ENCODE assay signal across 19 cellular contexts in the genomic region with DNA sequence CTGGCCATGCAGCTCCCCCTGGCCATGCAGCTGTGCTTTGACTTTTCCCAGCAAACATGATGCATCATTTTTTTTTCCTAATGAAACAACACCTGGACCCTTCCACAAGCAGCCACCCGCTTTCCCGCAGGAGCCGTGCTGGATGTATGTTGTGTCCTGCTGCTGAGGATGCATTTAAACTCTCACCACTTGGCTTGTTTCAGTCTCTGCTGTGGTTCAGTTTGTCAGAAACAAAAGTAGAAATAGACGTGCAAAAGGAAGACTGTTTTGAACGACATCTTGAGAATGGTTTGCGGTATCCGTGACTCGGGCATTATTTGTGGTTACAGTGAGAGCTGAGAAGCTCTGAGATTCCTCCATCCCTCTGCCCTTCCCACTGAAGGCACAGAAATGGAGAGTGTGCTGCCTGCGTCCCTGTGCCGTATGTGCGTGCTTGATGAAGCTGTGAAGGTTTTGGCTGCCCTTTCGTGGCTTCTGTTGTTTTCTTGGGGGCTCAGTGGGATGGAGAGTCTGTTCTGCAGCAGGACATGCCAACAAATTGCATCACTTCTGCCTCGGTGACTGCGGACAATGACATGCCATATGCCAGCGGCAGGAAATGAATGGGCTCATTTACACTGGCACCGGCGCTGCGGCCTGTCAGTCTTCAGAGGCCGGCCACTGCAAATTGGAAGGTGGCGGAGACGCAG.
A peak's percentile ranks its signal among the peaks of the same experiment; 100 is the strongest.
DNase-seq lines count a peak whose midpoint lies in the region; ATAC-seq lines count a peak whose summit lies in the region.
"Had no signal": no experiment of that assay in that cellular context is flagged by ENCODE, and none has a peak within 500 bp of the region (broad histone marks: within the 10 kb centered on the region; RNA-seq: fewer than 3 reads in every experiment).

No MANE protein-coding gene starts in this region.

- DNase-seq in NCI-H1417 (lab: John Stamatoyannopoulos, UW) (peak in 2 of 3 experiments; percentile 59 to 80), NCI-H1417 treated with DMSO at 0.1 percent for 48 hours (lab: John Stamatoyannopoulos, UW) (no peak), amygdala (lab: John Stamatoyannopoulos, UW) (peak in 29 of 56 donors; percentile 11 to 69 (median 38)), globus pallidus (ENCODE audit: low spot score) (peak; percentile 69), sciatic nerve (ENCODE audit: low spot score) (no peak)
- no peak for DNase-seq in activated CD4-positive, alpha-beta T cell treated with anti-CD3 and anti-CD28 coated beads for 36 hours
- DNase-seq: activated CD4-positive, alpha-beta T cell treated with anti-CD3 and anti-CD28 coated beads for 48 hours; activated gamma-delta T cell treated with Interleukin-2 at 50 U/mL for 16 hours; adrenal gland; heart left ventricle; mesenchymal stem cell; naive thymus-derived CD8-positive, alpha-beta T cell; NCI-H1105; NCI-H2227 treated with DMSO at 0.1 percent for 48 hours; psoas muscle; stimulated activated CD4-positive, alpha-beta T cell treated with anti-CD3 and anti-CD28 coated beads, Interleukin-4, amount 100 ng/mL, for 24 hours; uterus had no signal

- no peaks in the 10 kb centered on the region for H3K9me3 Mint-ChIP-seq in activated CD4-positive, alpha-beta T cell treated with anti-CD3 and anti-CD28 coated beads for 36 hours (ENCODE audit: low read depth)

- no peaks in the 10 kb centered on the region for H3K36me3 Mint-ChIP-seq in activated CD4-positive, alpha-beta T cell treated with anti-CD3 and anti-CD28 coated beads for 36 hours (ENCODE audit: low read depth)
- H3K36me3 Mint-ChIP-seq: naive thymus-derived CD8-positive, alpha-beta T cell had no signal

- H3K27me3 Mint-ChIP-seq in activated CD4-positive, alpha-beta T cell treated with anti-CD3 and anti-CD28 coated beads for 36 hours, result peaks cover 5% of the 10 kb centered on the region

- intact Hi-C loops in sciatic nerve (cut with DNase I), result no loop called here
- intact Hi-C loops in activated CD4-positive, alpha-beta T cell treated with anti-CD3 and anti-CD28 coated beads for 36 hours (cut with DNase I, micrococcal nuclease), result no loop called here

- no peak overlapping the region for H3K27ac Mint-ChIP-seq in activated CD4-positive, alpha-beta T cell treated with anti-CD3 and anti-CD28 coated beads for 36 hours
- H3K27ac Mint-ChIP-seq: naive thymus-derived CD8-positive, alpha-beta T cell had no signal

- ATAC-seq in sciatic nerve, result peak; percentile 62
- no peak for ATAC-seq in HG02938 (IDR thresholded peaks at IDR 0.05; ENCODE audit: unreplicated experiment)
- ATAC-seq in activated CD4-positive, alpha-beta T cell treated with anti-CD3 and anti-CD28 coated beads for 36 hours, result no peak
- no peak for ATAC-seq in GM21526 (IDR thresholded peaks at IDR 0.05; ENCODE audit: low FRiP score, unreplicated experiment)
- ATAC-seq: heart left ventricle; naive thymus-derived CD8-positive, alpha-beta T cell; psoas muscle had no signal

- CTCF ChIA-PET in activated CD4-positive, alpha-beta T cell treated with anti-CD3 and anti-CD28 coated beads for 36 hours (lab: Charles Lee), result no interaction called here

- H3K4me1 Mint-ChIP-seq in activated CD4-positive, alpha-beta T cell treated with anti-CD3 and anti-CD28 coated beads for 36 hours, result no peaks in the 10 kb centered on the region
- H3K4me1 Mint-ChIP-seq: naive thymus-derived CD8-positive, alpha-beta T cell had no signal

- POLR2A ChIA-PET in activated CD4-positive, alpha-beta T cell treated with anti-CD3 and anti-CD28 coated beads for 36 hours (lab: Charles Lee), result no interaction called here

- H3K4me3 Mint-ChIP-seq in activated CD4-positive, alpha-beta T cell treated with anti-CD3 and anti-CD28 coated beads for 36 hours, result no peak overlapping the region
- H3K4me3 Mint-ChIP-seq: naive thymus-derived CD8-positive, alpha-beta T cell had no signal

Comparison
In these comparisons a context has a peak if more than half of its experiments do, and no peak if none do; other contexts are left out.
1. DNase-seq: peak in NCI-H1417 (2 of 3), amygdala (29 of 56) and globus pallidus (single experiment); none in NCI-H1417 treated with DMSO at 0.1 percent for 48 hours (single experiment), sciatic nerve (single experiment) and activated CD4-positive, alpha-beta T cell treated with anti-CD3 and anti-CD28 coated beads for 36 hours (single experiment).